In genomic region chr17:4721203-4722135, GRCh38 we compare ENCODE assay signal across 8 cellular contexts. TPM values are rescaled to one million over a fixed set of nuclear protein-coding genes. Genes with fewer than 3 reads are reported as not detected.
DNase-seq lines count a peak whose midpoint lies in the region; ATAC-seq, FAIRE-seq and TF ChIP-seq lines count a peak whose summit lies in the region.

No MANE protein-coding gene starts in this region.

- no peaks in the 10 kb centered on the region for H3K36me3 Mint-ChIP-seq in neural crest cell (ENCODE audit: low read depth)

- H3K4me3 Mint-ChIP-seq in neural crest cell, result no peak overlapping the region

- peaks cover 41% of the 10 kb centered on the region for H3K36me3 ChIP-seq in effector memory CD4-positive, alpha-beta T cell (ENCODE audit: control insufficient read depth, insufficient read depth, low read length)

- DNase-seq in GM12891 (ENCODE audit: insufficient read length, low spot score) (no peak), OCI-M1 (lab: John Stamatoyannopoulos, UW) (peak; percentile 94), neural crest cell (ENCODE audit: low read depth, low spot score) (no peak)
- peak in 2 of 3 donors; percentile 16 to 34 for DNase-seq in effector memory CD4-positive, alpha-beta T cell

- no peaks in the 10 kb centered on the region for H3K4me1 Mint-ChIP-seq in neural crest cell

- TF ChIP-seq CTCF in neural crest cell (conservative IDR thresholded peaks at IDR 0.05), result no peak

- no peaks in the 10 kb centered on the region for H3K9me3 Mint-ChIP-seq in neural crest cell

- ATAC-seq in HG03469 (IDR thresholded peaks at IDR 0.05; ENCODE audit: unreplicated experiment) (no peak), HG03565 (IDR thresholded peaks at IDR 0.05; ENCODE audit: unreplicated experiment) (no peak), HG03460 (IDR thresholded peaks at IDR 0.05; ENCODE audit: unreplicated experiment) (no peak), HG03135 (IDR thresholded peaks at IDR 0.05; ENCODE audit: unreplicated experiment) (no peak)

- no peaks in the 10 kb centered on the region for H3K9me3 ChIP-seq in effector memory CD4-positive, alpha-beta T cell (ENCODE audit: control insufficient read depth, low read length)

- no peak for TF ChIP-seq POLR2A in GM12891 (IDR thresholded peaks at IDR 0.05; ENCODE audit: low read depth, low read length)

- no peak overlapping the region for H3K4me3 ChIP-seq in effector memory CD4-positive, alpha-beta T cell (ENCODE audit: insufficient read depth, low read depth, low read length, poor library complexity, severe bottlenecking)

- H3K27me3 Mint-ChIP-seq in neural crest cell (ENCODE audit: low read depth), result peaks cover 9% of the 10 kb centered on the region

- no peak overlapping the region for H3K27ac ChIP-seq in effector memory CD4-positive, alpha-beta T cell (ENCODE audit: insufficient read depth, low read length, poor library complexity, severe bottlenecking)

- no peaks in the 10 kb centered on the region for H3K27me3 ChIP-seq in effector memory CD4-positive, alpha-beta T cell (replicated peaks; ENCODE audit: control insufficient read depth, insufficient read depth, low read length, poor library complexity, severe bottlenecking)

- H3K27ac Mint-ChIP-seq in neural crest cell (ENCODE audit: unreplicated experiment), result peak overlapping the region; percentile 31

- no peaks in the 10 kb centered on the region for H3K4me1 ChIP-seq in effector memory CD4-positive, alpha-beta T cell (ENCODE audit: control insufficient read depth, insufficient read depth, low read length, poor library complexity, severe bottlenecking)

- peak; percentile 60 for FAIRE-seq in GM12891 (lab: Jason Lieb, UNC)

TF ChIP-seq in GM12891, 5 proteins besides CTCF, POLR2A, EP300 and RAD21:
- TF ChIP-seq POU2F2 (IDR thresholded peaks at IDR 0.05; ENCODE audit: low read depth, low read length), result no peak
- TF ChIP-seq TAF1 (IDR thresholded peaks at IDR 0.05; ENCODE audit: low read depth, low read length), result no peak
- no peak for TF ChIP-seq POLR2AphosphoS5 (IDR thresholded peaks at IDR 0.05; ENCODE audit: low read depth, low read length)
- TF ChIP-seq PAX5 (IDR thresholded peaks at IDR 0.05; ENCODE audit: insufficient read depth, low read length, severe bottlenecking), result no peak
- no peak for TF ChIP-seq SPI1 (IDR thresholded peaks at IDR 0.05; ENCODE audit: low read depth, low read length)

RNA-seq across cellular contexts. Expression of gene MED11, which starts 9.8 kb away (rescaled TPM):
- 22.8 TPM for polyA plus RNA-seq in GM12891 (2012; ENCODE audit: low read depth, missing spikeins)
- total RNA-seq in neural crest cell, result 18.6 and 19.5 TPM in 2 replicates

RNA-seq across cellular contexts. Expression of gene ARRB2, which starts 11.0 kb away (rescaled TPM):
- 39.3 TPM for polyA plus RNA-seq in GM12891 (2012; ENCODE audit: low read depth, missing spikeins)
- 66.7 and 73.4 TPM in 2 replicates for total RNA-seq in neural crest cell

RNA-seq across cellular contexts. Expression of gene PELP1, which starts 17.5 kb away (rescaled TPM):
- polyA plus RNA-seq in GM12891 (2012; ENCODE audit: low read depth, missing spikeins), result 28.5 TPM
- total RNA-seq in neural crest cell, result 102 and 107 TPM in 2 replicates

RNA-seq across cellular contexts. Expression of gene ZMYND15, which starts 18.2 kb away (rescaled TPM):
- polyA plus RNA-seq in GM12891 (2012; ENCODE audit: low read depth, missing spikeins), result not detected
- not detected in 2 replicates for total RNA-seq in neural crest cell

RNA-seq across cellular contexts. Expression of gene CXCL16, which starts 18.3 kb away (rescaled TPM):
- polyA plus RNA-seq in GM12891 (2012; ENCODE audit: low read depth, missing spikeins), result 0.28 TPM
- total RNA-seq in neural crest cell, result not detected in 2 replicates

Comparison
In these comparisons a context has a peak if more than half of its experiments do, and no peak if none do; other contexts are left out.
1. DNase-seq: peak in OCI-M1 (single experiment) and effector memory CD4-positive, alpha-beta T cell (2 of 3); none in GM12891 (single experiment) and neural crest cell (single experiment).